In genomic region chr22:26718488-26718887, GRCh38 we compare ENCODE assay signal across 3 cellular contexts.
TF ChIP-seq lines count a peak whose summit lies in the region.

No MANE protein-coding gene starts in this region.

TF ChIP-seq in SK-N-SH, 30 proteins besides CTCF, POLR2A, EP300 and RAD21 (continues in another document):
- TF ChIP-seq TEAD4 (IDR thresholded peaks at IDR 0.05; ENCODE audit: borderline replicate concordance, insufficient read depth) (no peak), POLR2AphosphoS5 (IDR thresholded peaks at IDR 0.05; ENCODE audit: low read depth, low read length) (no peak), RCOR1 (IDR thresholded peaks at IDR 0.05; ENCODE audit: low read length) (no peak), IRF3 (IDR thresholded peaks at IDR 0.05; ENCODE audit: low read depth, low read length) (no peak), NRF1 (IDR thresholded peaks at IDR 0.05; ENCODE audit: low read depth, low read length) (no peak), RXRA (IDR thresholded peaks at IDR 0.05; ENCODE audit: borderline replicate concordance, low read depth) (no peak), FOXJ3 (CRISPR knock-in tag; IDR thresholded peaks at IDR 0.05) (no peak), TCF12 (IDR thresholded peaks at IDR 0.05) (no peak), EZH2phosphoT487 (IDR thresholded peaks at IDR 0.05; ENCODE audit: borderline replicate concordance, low read depth) (no peak), TAF1 (IDR thresholded peaks at IDR 0.05; ENCODE audit: borderline replicate concordance, low read depth, low read length) (no peak), CHD2 (IDR thresholded peaks at IDR 0.05; ENCODE audit: low read length, partially characterized antibody) (no peak), REST (IDR thresholded peaks at IDR 0.05; ENCODE audit: low read depth, low read length) (no peak), YY1 (IDR thresholded peaks at IDR 0.05; ENCODE audit: low read depth) (no peak), NFIC (IDR thresholded peaks at IDR 0.05; ENCODE audit: borderline replicate concordance) (no peak), ZBTB33 (IDR thresholded peaks at IDR 0.05; ENCODE audit: borderline replicate concordance, low read depth) (no peak)

TF ChIP-seq in SK-N-SH treated with all-trans-retinoic acid at 6 μM for 48 hours, 23 proteins besides CTCF, POLR2A, EP300 and RAD21:
- TF ChIP-seq ISL1 (CRISPR knock-in tag; IDR thresholded peaks at IDR 0.05) (no peak), ZNF70 (CRISPR knock-in tag; IDR thresholded peaks at IDR 0.05) (no peak), SNAI2 (CRISPR knock-in tag; IDR thresholded peaks at IDR 0.05) (no peak), PPARA (CRISPR knock-in tag; IDR thresholded peaks at IDR 0.05; ENCODE audit: borderline replicate concordance) (no peak), ZFP30 (CRISPR knock-in tag; IDR thresholded peaks at IDR 0.05) (no peak), CREB5 (CRISPR knock-in tag; IDR thresholded peaks at IDR 0.05; ENCODE audit: low read depth) (no peak), ZFP3 (CRISPR knock-in tag; IDR thresholded peaks at IDR 0.05) (no peak), RARB (CRISPR knock-in tag; IDR thresholded peaks at IDR 0.05) (no peak), CSDC2 (CRISPR knock-in tag; IDR thresholded peaks at IDR 0.05) (no peak), ZNF8 (CRISPR knock-in tag; IDR thresholded peaks at IDR 0.05) (no peak), ESRRG (CRISPR knock-in tag; IDR thresholded peaks at IDR 0.05) (no peak), ARNTL (CRISPR knock-in tag; IDR thresholded peaks at IDR 0.05; ENCODE audit: borderline replicate concordance, low read depth) (no peak)
- TF ChIP-seq, protein P1, sequence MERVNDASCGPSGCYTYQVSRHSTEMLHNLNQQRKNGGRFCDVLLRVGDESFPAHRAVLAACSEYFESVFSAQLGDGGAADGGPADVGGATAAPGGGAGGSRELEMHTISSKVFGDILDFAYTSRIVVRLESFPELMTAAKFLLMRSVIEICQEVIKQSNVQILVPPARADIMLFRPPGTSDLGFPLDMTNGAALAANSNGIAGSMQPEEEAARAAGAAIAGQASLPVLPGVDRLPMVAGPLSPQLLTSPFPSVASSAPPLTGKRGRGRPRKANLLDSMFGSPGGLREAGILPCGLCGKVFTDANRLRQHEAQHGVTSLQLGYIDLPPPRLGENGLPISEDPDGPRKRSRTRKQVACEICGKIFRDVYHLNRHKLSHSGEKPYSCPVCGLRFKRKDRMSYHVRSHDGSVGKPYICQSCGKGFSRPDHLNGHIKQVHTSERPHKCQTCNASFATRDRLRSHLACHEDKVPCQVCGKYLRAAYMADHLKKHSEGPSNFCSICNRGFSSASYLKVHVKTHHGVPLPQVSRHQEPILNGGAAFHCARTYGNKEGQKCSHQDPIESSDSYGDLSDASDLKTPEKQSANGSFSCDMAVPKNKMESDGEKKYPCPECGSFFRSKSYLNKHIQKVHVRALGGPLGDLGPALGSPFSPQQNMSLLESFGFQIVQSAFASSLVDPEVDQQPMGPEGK (CRISPR knock-in tag; IDR thresholded peaks at IDR 0.05; ENCODE audit: borderline replicate concordance): no peak
- TF ChIP-seq, protein P2, sequence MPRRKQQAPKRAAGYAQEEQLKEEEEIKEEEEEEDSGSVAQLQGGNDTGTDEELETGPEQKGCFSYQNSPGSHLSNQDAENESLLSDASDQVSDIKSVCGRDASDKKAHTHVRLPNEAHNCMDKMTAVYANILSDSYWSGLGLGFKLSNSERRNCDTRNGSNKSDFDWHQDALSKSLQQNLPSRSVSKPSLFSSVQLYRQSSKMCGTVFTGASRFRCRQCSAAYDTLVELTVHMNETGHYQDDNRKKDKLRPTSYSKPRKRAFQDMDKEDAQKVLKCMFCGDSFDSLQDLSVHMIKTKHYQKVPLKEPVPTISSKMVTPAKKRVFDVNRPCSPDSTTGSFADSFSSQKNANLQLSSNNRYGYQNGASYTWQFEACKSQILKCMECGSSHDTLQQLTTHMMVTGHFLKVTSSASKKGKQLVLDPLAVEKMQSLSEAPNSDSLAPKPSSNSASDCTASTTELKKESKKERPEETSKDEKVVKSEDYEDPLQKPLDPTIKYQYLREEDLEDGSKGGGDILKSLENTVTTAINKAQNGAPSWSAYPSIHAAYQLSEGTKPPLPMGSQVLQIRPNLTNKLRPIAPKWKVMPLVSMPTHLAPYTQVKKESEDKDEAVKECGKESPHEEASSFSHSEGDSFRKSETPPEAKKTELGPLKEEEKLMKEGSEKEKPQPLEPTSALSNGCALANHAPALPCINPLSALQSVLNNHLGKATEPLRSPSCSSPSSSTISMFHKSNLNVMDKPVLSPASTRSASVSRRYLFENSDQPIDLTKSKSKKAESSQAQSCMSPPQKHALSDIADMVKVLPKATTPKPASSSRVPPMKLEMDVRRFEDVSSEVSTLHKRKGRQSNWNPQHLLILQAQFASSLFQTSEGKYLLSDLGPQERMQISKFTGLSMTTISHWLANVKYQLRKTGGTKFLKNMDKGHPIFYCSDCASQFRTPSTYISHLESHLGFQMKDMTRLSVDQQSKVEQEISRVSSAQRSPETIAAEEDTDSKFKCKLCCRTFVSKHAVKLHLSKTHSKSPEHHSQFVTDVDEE (CRISPR knock-in tag; IDR thresholded peaks at IDR 0.05): no peak

TF ChIP-seq in IMR-90, 13 proteins besides CTCF, POLR2A, EP300 and RAD21:
- TF ChIP-seq MXI1 (IDR thresholded peaks at IDR 0.05; ENCODE audit: borderline replicate concordance, low read depth, low read length) (no peak), MAZ (IDR thresholded peaks at IDR 0.05; ENCODE audit: borderline replicate concordance, low read depth, low read length) (no peak), MAFK (IDR thresholded peaks at IDR 0.05; ENCODE audit: low read depth, low read length) (no peak), ELK1 (IDR thresholded peaks at IDR 0.05; ENCODE audit: borderline replicate concordance, low read depth, low read length) (no peak), BHLHE40 (IDR thresholded peaks at IDR 0.05; ENCODE audit: low read depth, low read length) (no peak)
- TF ChIP-seq, protein P3, sequence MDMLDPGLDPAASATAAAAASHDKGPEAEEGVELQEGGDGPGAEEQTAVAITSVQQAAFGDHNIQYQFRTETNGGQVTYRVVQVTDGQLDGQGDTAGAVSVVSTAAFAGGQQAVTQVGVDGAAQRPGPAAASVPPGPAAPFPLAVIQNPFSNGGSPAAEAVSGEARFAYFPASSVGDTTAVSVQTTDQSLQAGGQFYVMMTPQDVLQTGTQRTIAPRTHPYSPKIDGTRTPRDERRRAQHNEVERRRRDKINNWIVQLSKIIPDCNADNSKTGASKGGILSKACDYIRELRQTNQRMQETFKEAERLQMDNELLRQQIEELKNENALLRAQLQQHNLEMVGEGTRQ (IDR thresholded peaks at IDR 0.05; ENCODE audit: low read depth, low read length): no peak
